In the genomic region with DNA sequence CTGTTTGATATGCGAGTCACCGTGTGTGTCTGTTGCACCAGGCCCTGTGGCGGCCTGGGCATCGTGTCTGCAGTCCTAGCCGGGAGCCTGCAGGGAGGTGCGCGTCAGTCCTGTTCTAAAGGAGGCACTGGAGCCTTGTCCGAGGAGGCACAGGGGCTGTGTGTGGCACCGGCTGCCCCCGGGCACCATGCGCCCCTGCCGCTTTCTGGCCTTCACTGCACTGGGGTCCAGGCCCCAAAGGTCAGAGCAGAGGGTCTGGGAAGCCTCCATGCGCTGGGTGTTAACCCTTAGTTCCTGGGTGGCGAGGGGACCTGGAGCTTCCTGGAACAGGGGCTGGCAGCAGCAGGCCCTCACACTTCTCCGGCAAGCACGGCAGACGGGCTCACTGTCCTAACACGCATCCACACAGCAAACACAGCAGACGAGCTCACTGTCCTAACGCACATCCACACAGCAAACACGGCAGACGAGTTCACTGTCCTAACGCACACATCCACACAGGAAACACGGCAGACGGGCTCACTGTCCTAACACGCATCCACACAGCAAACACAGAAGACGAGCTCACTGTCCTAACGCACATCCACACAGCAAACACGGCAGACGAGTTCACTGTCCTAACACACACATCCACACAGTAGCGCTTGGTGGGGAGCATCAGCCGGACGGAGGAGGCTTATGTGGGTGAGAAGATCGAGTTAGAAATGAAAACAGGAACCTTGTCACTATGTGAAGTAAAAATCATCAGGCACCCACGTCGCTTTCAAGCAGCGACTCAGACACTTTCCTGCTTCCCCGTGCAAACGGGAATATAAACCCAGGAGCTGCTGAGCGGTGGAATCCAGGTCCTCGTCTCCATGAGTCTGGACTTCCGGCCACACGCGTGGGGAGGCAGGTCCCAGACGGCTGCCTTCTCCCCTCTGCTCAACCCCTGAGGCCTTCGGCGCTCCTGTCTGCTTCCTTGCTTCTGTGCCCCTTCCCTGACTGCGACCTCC, we compare ENCODE assay signal across 12 cellular contexts.
"Had no signal": no experiment of that assay in that cellular context is flagged by ENCODE, and none has a peak within 500 bp of the region (broad histone marks: within the 10 kb centered on the region; RNA-seq: fewer than 3 reads in every experiment).

No MANE protein-coding gene starts in this region.

- H3K27me3 ChIP-seq: sigmoid colon had no signal

- H3K36me3 Mint-ChIP-seq: naive thymus-derived CD8-positive, alpha-beta T cell had no signal

- H3K4me1 Mint-ChIP-seq: naive thymus-derived CD8-positive, alpha-beta T cell had no signal

- ATAC-seq: activated CD4-positive, CD25-positive, alpha-beta regulatory T cell treated with anti-CD3 and anti-CD28 coated beads, Interleukin-2, amount 50 U/mL, for 24 hours; effector memory CD8-positive, alpha-beta T cell; naive thymus-derived CD8-positive, alpha-beta T cell had no signal

- H3K27ac ChIP-seq: prostate gland, sigmoid colon had no signal

- H3K9me3 ChIP-seq: prostate gland, sigmoid colon had no signal

- H3K36me3 ChIP-seq: prostate gland, sigmoid colon had no signal

- H3K27ac Mint-ChIP-seq: dendritic cell treated with granulocyte-macrophage colony-stimulating factor and Interleukin-4, amounts not matched to agents 40 ng/mL and 50 ng/mL, for 4 days; effector memory CD8-positive, alpha-beta T cell; stimulated activated naive CD8-positive, alpha-beta T cell treated with anti-CD3 and anti-CD28 coated beads, Interleukin-15, Interleukin-2, amounts not matched to agents 100 ng/mL and 50 ng/mL, for 24 hours; T-helper 2 cell treated with Interferon-gamma antibody and Interleukin-4, amounts not matched to agents 5 μg/mL and 100 μg/mL, for 36 hours had no signal

- H3K27me3 Mint-ChIP-seq: stimulated activated naive CD8-positive, alpha-beta T cell treated with anti-CD3 and anti-CD28 coated beads, Interleukin-15, Interleukin-2, amounts not matched to agents 100 ng/mL and 50 ng/mL, for 24 hours had no signal

- H3K4me3 Mint-ChIP-seq: dendritic cell treated with granulocyte-macrophage colony-stimulating factor and Interleukin-4, amounts not matched to agents 40 ng/mL and 50 ng/mL, for 4 days; effector memory CD8-positive, alpha-beta T cell; naive thymus-derived CD8-positive, alpha-beta T cell; stimulated activated naive CD8-positive, alpha-beta T cell treated with anti-CD3 and anti-CD28 coated beads, Interleukin-15, Interleukin-2, amounts not matched to agents 100 ng/mL and 50 ng/mL, for 24 hours; T-helper 2 cell treated with Interferon-gamma antibody and Interleukin-4, amounts not matched to agents 5 μg/mL and 100 μg/mL, for 36 hours had no signal

- H3K9me3 Mint-ChIP-seq: dendritic cell treated with granulocyte-macrophage colony-stimulating factor and Interleukin-4, amounts not matched to agents 40 ng/mL and 50 ng/mL, for 4 days; effector memory CD8-positive, alpha-beta T cell; stimulated activated naive CD8-positive, alpha-beta T cell treated with anti-CD3 and anti-CD28 coated beads, Interleukin-15, Interleukin-2, amounts not matched to agents 100 ng/mL and 50 ng/mL, for 24 hours; T-helper 2 cell treated with Interferon-gamma antibody and Interleukin-4, amounts not matched to agents 5 μg/mL and 100 μg/mL, for 36 hours had no signal

- H3K4me3 ChIP-seq: prostate gland, sigmoid colon had no signal

- H3K4me1 ChIP-seq: prostate gland, sigmoid colon had no signal

- DNase-seq: activated naive CD4-positive, alpha-beta T cell; effector memory CD8-positive, alpha-beta T cell; hippocampal formation; naive thymus-derived CD8-positive, alpha-beta T cell; nucleus accumbens; sigmoid colon; stimulated activated CD4-positive, alpha-beta T cell treated with anti-CD3 and anti-CD28 coated beads, Interleukin-12 subunit alpha, Interleukin-12 subunit beta, amount 100 ng/mL, for 4 hours had no signal
